Comparison of ENCODE assay signal across 31 cellular contexts in genomic region chr13:51839711-51840110, GRCh38. TPM values are rescaled to one million over a fixed set of nuclear protein-coding genes. Genes with fewer than 3 reads are reported as not detected.
"Had no signal": no experiment of that assay in that cellular context is flagged by ENCODE, and none has a peak within 500 bp of the region (broad histone marks: within the 10 kb centered on the region; RNA-seq: fewer than 3 reads in every experiment).

No MANE protein-coding gene starts in this region.

- H3K27me3 ChIP-seq: adrenal gland, ascending aorta, brain microvascular endothelial cell, colonic mucosa, dorsolateral prefrontal cortex, tibial artery had no signal

- H3K27me3 Mint-ChIP-seq: activated naive CD4-positive, alpha-beta T cell treated with anti-CD3 and anti-CD28 coated beads, Interleukin-2, amount 50 U/mL, for 24 hours had no signal

- H3K4me3 Mint-ChIP-seq: activated CD4-positive, alpha-beta memory T cell treated with anti-CD3 and anti-CD28 coated beads for 36 hours; activated CD8-positive, alpha-beta memory T cell treated with anti-CD3 and anti-CD28 coated beads, Interleukin-2, amount 10 ng/mL, durations not matched to agents 7 days and 5 days; activated naive CD4-positive, alpha-beta T cell treated with anti-CD3 and anti-CD28 coated beads, Interleukin-2, amount 50 U/mL, for 24 hours; effector memory CD8-positive, alpha-beta T cell; naive B cell; stimulated activated effector memory CD8-positive, alpha-beta T cell treated with anti-CD3 and anti-CD28 coated beads, Interleukin-12 subunit alpha, Interleukin-12 subunit beta, amount 100 ng/mL, for 72 hours; stimulated activated naive CD8-positive, alpha-beta T cell treated with anti-CD3 and anti-CD28 coated beads, Interleukin-15, amount 100 ng/mL, for 72 hours had no signal

- H3K36me3 Mint-ChIP-seq: activated CD4-positive, alpha-beta memory T cell treated with anti-CD3 and anti-CD28 coated beads for 36 hours; activated CD8-positive, alpha-beta memory T cell treated with anti-CD3 and anti-CD28 coated beads, Interleukin-2, amount 10 ng/mL, durations not matched to agents 7 days and 5 days; activated naive CD4-positive, alpha-beta T cell treated with anti-CD3 and anti-CD28 coated beads, Interleukin-2, amount 50 U/mL, for 24 hours; naive B cell; stimulated activated effector memory CD8-positive, alpha-beta T cell treated with anti-CD3 and anti-CD28 coated beads, Interleukin-12 subunit alpha, Interleukin-12 subunit beta, amount 100 ng/mL, for 72 hours had no signal

- H3K4me1 ChIP-seq: adrenal gland, ascending aorta, colonic mucosa, lower lobe of right lung, prostate gland, tibial artery had no signal

- H3K9me3 Mint-ChIP-seq: activated CD4-positive, alpha-beta memory T cell treated with anti-CD3 and anti-CD28 coated beads for 36 hours; activated naive CD4-positive, alpha-beta T cell treated with anti-CD3 and anti-CD28 coated beads, Interleukin-2, amount 50 U/mL, for 24 hours; effector memory CD8-positive, alpha-beta T cell; naive B cell; stimulated activated effector memory CD8-positive, alpha-beta T cell treated with anti-CD3 and anti-CD28 coated beads, Interleukin-12 subunit alpha, Interleukin-12 subunit beta, amount 100 ng/mL, for 72 hours; stimulated activated naive CD8-positive, alpha-beta T cell treated with anti-CD3 and anti-CD28 coated beads, Interleukin-15, amount 100 ng/mL, for 72 hours had no signal

- H3K4me3 ChIP-seq: adrenal gland, ascending aorta, colonic mucosa, dorsolateral prefrontal cortex, lower lobe of right lung, prostate gland, tibial artery had no signal

- DNase-seq: activated CD4-positive, alpha-beta memory T cell treated with anti-CD3 and anti-CD28 coated beads for 36 hours; activated CD4-positive, alpha-beta T cell treated with anti-CD3 and anti-CD28 coated beads for 4 hours; activated CD4-positive, CD25-positive, alpha-beta regulatory T cell; activated CD8-positive, alpha-beta memory T cell treated with anti-CD3 and anti-CD28 coated beads, Interleukin-2, amount 10 ng/mL, durations not matched to agents 7 days and 5 days; activated gamma-delta T cell treated with Interleukin-2 at 50 U/mL for 16 hours; activated T-cell treated with anti-CD3 and anti-CD28 coated beads for 4 hours; adrenal gland; brain microvascular endothelial cell; colonic mucosa; dorsolateral prefrontal cortex; effector memory CD8-positive, alpha-beta T cell; foreskin melanocyte; hypothalamus; left colon; lower lobe of right lung; naive B cell; stimulated activated CD4-positive, alpha-beta T cell treated with anti-CD3 and anti-CD28 coated beads, Interleukin-1b, Interleukin-23, amount 100 ng/mL, for 48 hours; stimulated activated naive CD8-positive, alpha-beta T cell treated with anti-CD3 and anti-CD28 coated beads, Interleukin-15, amount 100 ng/mL, for 72 hours; tibial artery had no signal

- H3K27ac Mint-ChIP-seq: activated CD4-positive, alpha-beta memory T cell treated with anti-CD3 and anti-CD28 coated beads for 36 hours; activated CD8-positive, alpha-beta memory T cell treated with anti-CD3 and anti-CD28 coated beads, Interleukin-2, amount 10 ng/mL, durations not matched to agents 7 days and 5 days; activated naive CD4-positive, alpha-beta T cell treated with anti-CD3 and anti-CD28 coated beads, Interleukin-2, amount 50 U/mL, for 24 hours; effector memory CD8-positive, alpha-beta T cell; naive B cell; stimulated activated effector memory CD8-positive, alpha-beta T cell treated with anti-CD3 and anti-CD28 coated beads, Interleukin-12 subunit alpha, Interleukin-12 subunit beta, amount 100 ng/mL, for 72 hours; stimulated activated naive CD8-positive, alpha-beta T cell treated with anti-CD3 and anti-CD28 coated beads, Interleukin-15, amount 100 ng/mL, for 72 hours had no signal

- ATAC-seq: activated CD8-positive, alpha-beta memory T cell treated with anti-CD3 and anti-CD28 coated beads, Interleukin-2, amount 10 ng/mL, durations not matched to agents 7 days and 5 days; effector memory CD8-positive, alpha-beta T cell; esophagus mucosa; left colon; lower lobe of right lung; SK-N-SH treated with all-trans-retinoic acid at 6 μM for 48 hours; stimulated activated effector memory CD8-positive, alpha-beta T cell treated with anti-CD3 and anti-CD28 coated beads, Interleukin-12 subunit alpha, Interleukin-12 subunit beta, amount 100 ng/mL, for 72 hours; stimulated activated naive CD8-positive, alpha-beta T cell treated with anti-CD3 and anti-CD28 coated beads, Interleukin-15, amount 100 ng/mL, for 72 hours had no signal

- H3K27ac ChIP-seq: adrenal gland, ascending aorta, brain microvascular endothelial cell, colonic mucosa, dorsolateral prefrontal cortex, lower lobe of right lung, prostate gland, tibial artery had no signal

- H3K36me3 ChIP-seq: adrenal gland, ascending aorta, brain microvascular endothelial cell, colonic mucosa, lower lobe of right lung, prostate gland, tibial artery had no signal

- H3K9me3 ChIP-seq: adrenal gland, ascending aorta, colonic mucosa, lower lobe of right lung, prostate gland, tibial artery had no signal

RNA-seq across cellular contexts. Expression of gene TMEM272, which starts 5.3 kb away (rescaled TPM):
- total RNA-seq: adrenal gland; ascending aorta; endothelial cell of umbilical vein; esophagus mucosa; osteoblast; T-helper 2 cell treated with Interferon-gamma antibody and Interleukin-4, amounts not matched to agents 100 ng/mL and 5 ng/mL, for 36 hours had no signal
- polyA plus RNA-seq: endothelial cell of umbilical vein had no signal

RNA-seq across cellular contexts. Expression of gene CCDC70, which starts 22.1 kb away (rescaled TPM):
- total RNA-seq: activated CD4-positive, alpha-beta memory T cell treated with anti-CD3 and anti-CD28 coated beads for 36 hours; activated CD8-positive, alpha-beta memory T cell treated with anti-CD3 and anti-CD28 coated beads, Interleukin-2, amount 10 ng/mL, durations not matched to agents 7 days and 5 days; adrenal gland; ascending aorta; colonic mucosa; dorsolateral prefrontal cortex; endothelial cell of umbilical vein; esophagus mucosa; left colon; lower lobe of right lung; mesenteric fat pad; mucosa of gallbladder; osteoblast; T-helper 2 cell treated with Interferon-gamma antibody and Interleukin-4, amounts not matched to agents 100 ng/mL and 5 ng/mL, for 36 hours had no signal
- polyA plus RNA-seq: adrenal gland, endothelial cell of umbilical vein, neural cell had no signal
